ENCODE assay signal across 8 cellular contexts in genomic region chr2:112259509-112260294, GRCh38. TPM values are rescaled to one million over a fixed set of nuclear protein-coding genes. Genes with fewer than 3 reads are reported as not detected.
DNase-seq lines count a peak whose midpoint lies in the region; ATAC-seq, FAIRE-seq and TF ChIP-seq lines count a peak whose summit lies in the region.

No MANE protein-coding gene starts in this region.

- H3K9me3 Mint-ChIP-seq in IgD-negative memory B cell: no peaks in the 10 kb centered on the region

- no peak overlapping the region for H2BK5ac ChIP-seq in neuronal stem cell (ENCODE audit: low read length)

- peak; percentile 44 to 80 for DNase-seq in A549 (ENCODE audit: low read depth in 1 of 2, low spot score in 1 of 2)
- DNase-seq in RPMI8226: peak; percentile 82
- peak; percentile 67 to 68 for DNase-seq in activated T-helper 1 cell treated with anti-CD3 and anti-CD28 coated beads, Interleukin-2, amount 50 U/mL, for 16 hours (ENCODE audit: low read depth in 1 of 2, low spot score in 1 of 2)
- peak; percentile 84 for DNase-seq in fibroblast of peridontal ligament (ENCODE audit: extremely low read depth)
- peak; percentile 65 for DNase-seq in neuronal stem cell (ENCODE audit: low spot score)
- DNase-seq in stromal cell of bone marrow (ENCODE audit: low read depth): peak; percentile 64

- H2AFZ ChIP-seq in neuronal stem cell (ENCODE audit: low read length): peak overlapping the region; percentile 77

- peak; percentile 74 to 77 for ATAC-seq in A549
- ATAC-seq in GM18861 (IDR thresholded peaks at IDR 0.05; ENCODE audit: unreplicated experiment): peak; percentile 35

- peak; percentile 88 to 89 for TF ChIP-seq RAD21 in A549 (conservative IDR thresholded peaks at IDR 0.05 in 1 of 2, IDR thresholded peaks at IDR 0.05 in 1 of 2)

- FAIRE-seq in A549 (lab: Jason Lieb, UNC): no peak

- no peak overlapping the region for H2BK15ac ChIP-seq in neuronal stem cell (ENCODE audit: low read length)

- CTCF ChIA-PET in A549 (lab: Yijun Ruan, JAX): interaction anchor here (0.7 to 3.0 kb wide), 28 partner anchors 9 to 706 kb away, joined by 3 to 15 read pairs (median 4); no protein-coding TSS in a partner anchor

- TF ChIP-seq EP300 in A549 (IDR thresholded peaks at IDR 0.05): no peak

- H3K27me3 ChIP-seq in neuronal stem cell (ENCODE audit: control insufficient read depth in 3 of 3, insufficient read depth in 3 of 3, low read depth in 1 of 3, low read length in 3 of 3): no peaks in the 10 kb centered on the region

- H3K18ac ChIP-seq in neuronal stem cell (ENCODE audit: low read length): no peak overlapping the region

- H3K4me1 Mint-ChIP-seq in IgD-negative memory B cell: peaks cover 4 to 9% (median 6%) of the 10 kb centered on the region in 3 donors

- H2AK5ac ChIP-seq in neuronal stem cell (ENCODE audit: low read depth, low read length): no peak overlapping the region

- no peak overlapping the region for H3K23ac ChIP-seq in neuronal stem cell (ENCODE audit: low read depth, low read length, poor library complexity)

- no peak overlapping the region for H4K91ac ChIP-seq in neuronal stem cell (ENCODE audit: low read depth, low read length, poor library complexity)

- H3K4ac ChIP-seq in neuronal stem cell (ENCODE audit: low read length): no peak overlapping the region

- no peaks in the 10 kb centered on the region for H3K27me3 Mint-ChIP-seq in IgD-negative memory B cell

- H3K9me3 ChIP-seq in A549 (peaks cover 9% of the 10 kb centered on the region), neuronal stem cell (replicated peaks in 1 of 2; ENCODE audit: control insufficient read depth in 2 of 2, insufficient read depth in 1 of 2, low read depth in 1 of 2, low read length in 2 of 2) (no peaks in the 10 kb centered on the region)

- 17% methylated on average over 15 of the region's 15 CpGs for WGBS in A549 (ENCODE audit: missing lambda C conversion rate)
- no CpG with 5 or more reads among the region's 15 CpGs for WGBS in neuronal stem cell (ENCODE audit: extremely low coverage in 2 of 2, insufficient read length in 2 of 2, insufficient replicate concordance in 1 of 2), 2 donors

- peak overlapping the region; percentile 2 to 89 (median 68) for H3K4me3 Mint-ChIP-seq in IgD-negative memory B cell

- H3K4me3 ChIP-seq in A549 (no peak overlapping the region), neuronal stem cell (ENCODE audit: low read length in 2 of 2) (no peak overlapping the region)

- TF ChIP-seq POLR2A in A549 (IDR thresholded peaks at IDR 0.05; ENCODE audit: low read length): no peak

- peak overlapping the region in 2 of 3 donors; percentile 1 to 55 for H3K27ac Mint-ChIP-seq in IgD-negative memory B cell

- H3K9ac ChIP-seq in neuronal stem cell (ENCODE audit: low read depth, low read length, poor library complexity): no peak overlapping the region

- H3K36me3 ChIP-seq in neuronal stem cell (replicated peaks in 1 of 2; ENCODE audit: control insufficient read depth in 2 of 2, insufficient read depth in 2 of 2, low read length in 2 of 2): no peaks in the 10 kb centered on the region

- no peaks in the 10 kb centered on the region for H3K4me1 ChIP-seq in A549
- H3K4me1 ChIP-seq in neuronal stem cell (ENCODE audit: control insufficient read depth in 2 of 2, insufficient read depth in 1 of 2, low read depth in 1 of 2, low read length in 2 of 2): no peaks in the 10 kb centered on the region

- H3K14ac ChIP-seq in neuronal stem cell (ENCODE audit: low read length): no peak overlapping the region

- POLR2A ChIA-PET in A549 (lab: Yijun Ruan, JAX): interaction anchor here (0.6 kb wide), 1 partner anchor 174 kb away, joined by 4 read pairs; the partner anchor contains the start of gene RGPD8

- no peaks in the 10 kb centered on the region for H3K36me3 Mint-ChIP-seq in IgD-negative memory B cell

- H2BK12ac ChIP-seq in neuronal stem cell (ENCODE audit: low read length): no peak overlapping the region

- H3K79me1 ChIP-seq in neuronal stem cell (ENCODE audit: low read depth, low read length): no peaks in the 10 kb centered on the region

- H4K8ac ChIP-seq in neuronal stem cell (ENCODE audit: low read depth, low read length): no peak overlapping the region

- H2BK120ac ChIP-seq in neuronal stem cell (ENCODE audit: low read depth, low read length): no peak overlapping the region

- H3K27ac ChIP-seq in A549 (0 out of 6 replicates have a peak overlapping the region, but pooled peaks of 1 of the 2 experiments have one; percentile 38), neuronal stem cell (replicated peaks; ENCODE audit: low read length) (no peak overlapping the region)

- H3K4me2 ChIP-seq in A549 (peak overlapping the region; percentile 63), neuronal stem cell (ENCODE audit: insufficient read depth, low read length, poor library complexity, severe bottlenecking) (no peak overlapping the region)

- peak; percentile 92 for TF ChIP-seq CTCF in A549 (IDR thresholded peaks at IDR 0.05)

TF ChIP-seq in A549, 52 proteins besides CTCF, POLR2A, EP300 and RAD21:
- peak; percentile 89 for TF ChIP-seq SMC3 (IDR thresholded peaks at IDR 0.05)
- TF ChIP-seq PHF8 (IDR thresholded peaks at IDR 0.05; ENCODE audit: borderline replicate concordance, low read depth): no peak
- TF ChIP-seq CEBPB (IDR thresholded peaks at IDR 0.05): peak; percentile 40 to 62; a peak in 3 of 4 replicates
- TF ChIP-seq ZC3H11A (IDR thresholded peaks at IDR 0.05): 0 out of 2 replicates have a peak, but pooled peaks have one; percentile 6
- TF ChIP-seq ESRRA (IDR thresholded peaks at IDR 0.05; ENCODE audit: borderline replicate concordance, low read length): 0 out of 2 replicates have a peak, but pooled peaks have one; percentile 5
- no peak for TF ChIP-seq POLR2AphosphoS2 (conservative IDR thresholded peaks at IDR 0.05; ENCODE audit: low read length)
- no peak for TF ChIP-seq SREBF2 (IDR thresholded peaks at IDR 0.05)
- TF ChIP-seq FOXS1 (CRISPR knock-in tag; IDR thresholded peaks at IDR 0.05): no peak
- TF ChIP-seq BCL3 (IDR thresholded peaks at IDR 0.05): no peak

RNA-seq across cellular contexts. Expression of gene ZC3H8, which starts 4.9 kb away (rescaled TPM):
- 10.1 and 20.2 TPM in 2 replicates for polyA plus RNA-seq in A549 (2011; rRNA removed)
- 3.7 and 4.2 TPM in 2 replicates for polyA plus RNA-seq in A549 (2012; cell fraction: cytosol; rRNA removed)
- 2.7 and 2.9 TPM in 2 replicates for polyA plus RNA-seq in A549 (2012; cell fraction: nucleus; rRNA removed)
- 13.2 to 16.5 TPM (median 15.2 TPM) in 3 replicates for polyA plus RNA-seq in A549 (2017; fragmentation: RNase III; extraction: RNeasy Plus Mini Kit Qiagen cat#74134 plus additional on column Dnase treatment)
- polyA minus RNA-seq in A549 (2011; rRNA and poly(A)+ RNA removed): 2.2 and 2.7 TPM in 2 replicates
- 18.3 TPM for polyA plus RNA-seq in IgD-negative memory B cell
- 25.2 TPM for polyA plus RNA-seq in neuronal stem cell (2013, experiment 1 of 2)
- 24.5 TPM for polyA plus RNA-seq in neuronal stem cell (2013, experiment 2 of 2)

RNA-seq across cellular contexts. Expression of gene ZC3H6, which starts 15.7 kb away (rescaled TPM):
- polyA plus RNA-seq in A549 (2011; rRNA removed): 1.9 and 2.0 TPM in 2 replicates
- 0.08 TPM in 2 replicates for polyA plus RNA-seq in A549 (2012; cell fraction: cytosol; rRNA removed)
- 0.08 and 0.13 TPM in 2 replicates for polyA plus RNA-seq in A549 (2012; cell fraction: nucleus; rRNA removed)
- polyA plus RNA-seq in A549 (2017; fragmentation: RNase III; extraction: RNeasy Plus Mini Kit Qiagen cat#74134 plus additional on column Dnase treatment): 0.33 to 0.75 TPM (median 0.59 TPM) in 3 replicates
- polyA minus RNA-seq in A549 (2011; rRNA and poly(A)+ RNA removed): 1.9 TPM in 2 replicates
- 7.5 TPM for polyA plus RNA-seq in IgD-negative memory B cell
- 22.9 TPM for polyA plus RNA-seq in neuronal stem cell (2013, experiment 1 of 2)
- 21.3 TPM for polyA plus RNA-seq in neuronal stem cell (2013, experiment 2 of 2)
